ENCODE assay signal across 28 cellular contexts in genomic region chr4:126843492-126844067, GRCh38.
"Had no signal": no experiment of that assay in that cellular context is flagged by ENCODE, and none has a peak within 500 bp of the region (broad histone marks: within the 10 kb centered on the region; RNA-seq: fewer than 3 reads in every experiment).

No MANE protein-coding gene starts in this region.

- H3K27me3 ChIP-seq: esophagus muscularis mucosa, heart right ventricle, neural progenitor cell, sigmoid colon, tibial nerve, upper lobe of right lung, uterus had no signal

- H3K9ac ChIP-seq: neural progenitor cell had no signal

- H3K4me3 Mint-ChIP-seq: naive thymus-derived CD4-positive, alpha-beta T cell; nephron; neural progenitor cell; stimulated activated naive B cell treated with anti-CD40 and anti-IgM and Interleukin-4, amounts not matched to agents 10 μg/mL and 1 μg/mL and 100 μg/mL, for 72 hours; stimulated activated naive CD8-positive, alpha-beta T cell treated with anti-CD3 and anti-CD28 coated beads, Interleukin-15, Interleukin-2, amounts not matched to agents 100 ng/mL and 50 ng/mL, for 24 hours had no signal

- H3K9me3 Mint-ChIP-seq: neural progenitor cell had no signal

- H3K4me1 ChIP-seq: neural progenitor cell, prostate gland, sigmoid colon, tibial nerve, upper lobe of right lung, uterus had no signal

- H3K9me3 ChIP-seq: prostate gland, thoracic aorta, upper lobe of right lung, uterus had no signal

- H3K36me3 ChIP-seq: esophagus muscularis mucosa, heart right ventricle, neural progenitor cell, prostate gland, sigmoid colon, thoracic aorta, tibial nerve, upper lobe of right lung, uterus had no signal

- H3K36me3 Mint-ChIP-seq: naive thymus-derived CD4-positive, alpha-beta T cell; neural progenitor cell; stimulated activated naive B cell treated with anti-CD40 and anti-IgM and Interleukin-4, amounts not matched to agents 10 μg/mL and 1 μg/mL and 100 μg/mL, for 72 hours had no signal

- H3K4me1 Mint-ChIP-seq: naive thymus-derived CD4-positive, alpha-beta T cell; nephron; stimulated activated naive B cell treated with anti-CD40 and anti-IgM and Interleukin-4, amounts not matched to agents 10 μg/mL and 1 μg/mL and 100 μg/mL, for 72 hours had no signal

- H3K4me3 ChIP-seq: coronary artery, esophagus muscularis mucosa, heart right ventricle, lung, neural progenitor cell, prostate gland, sigmoid colon, thoracic aorta, tibial nerve, upper lobe of right lung, uterus had no signal

- H3K27ac ChIP-seq: coronary artery, esophagus muscularis mucosa, heart right ventricle, neural progenitor cell, prostate gland, sigmoid colon, thoracic aorta, tibial nerve, upper lobe of right lung, uterus had no signal

- ATAC-seq: heart right ventricle; left lobe of liver; naive thymus-derived CD4-positive, alpha-beta T cell; right cardiac atrium; stimulated activated naive B cell treated with anti-CD40 and anti-IgM and Interleukin-4, amounts not matched to agents 10 μg/mL and 1 μg/mL and 100 μg/mL, for 72 hours; upper lobe of right lung had no signal

- FAIRE-seq: endothelial cell of umbilical vein, islet of Langerhans had no signal

- H3K4me2 ChIP-seq: neural progenitor cell had no signal

- H2AFZ ChIP-seq: neural progenitor cell had no signal

- H3K27me3 Mint-ChIP-seq: naive thymus-derived CD4-positive, alpha-beta T cell; stimulated activated naive B cell treated with anti-CD40 and anti-IgM and Interleukin-4, amounts not matched to agents 10 μg/mL and 1 μg/mL and 100 μg/mL, for 72 hours; stimulated activated naive CD8-positive, alpha-beta T cell treated with anti-CD3 and anti-CD28 coated beads, Interleukin-15, Interleukin-2, amounts not matched to agents 100 ng/mL and 50 ng/mL, for 24 hours had no signal

- DNase-seq: dermis blood vessel endothelial cell; effector memory CD4-positive, alpha-beta T cell; foreskin melanocyte; glutamatergic neuron; heart right ventricle; hippocampal formation; mesenchymal stem cell; midbrain; naive thymus-derived CD4-positive, alpha-beta T cell; nucleus accumbens; sigmoid colon; stimulated activated CD4-positive, alpha-beta T cell treated with anti-CD3 and anti-CD28 coated beads, Interleukin-4, amount 100 ng/mL, for 4 hours; stimulated activated naive B cell treated with anti-CD40 and anti-IgM and Interleukin-4, amounts not matched to agents 10 μg/mL and 1 μg/mL and 100 μg/mL, for 72 hours; upper lobe of right lung; uterus had no signal

- H3K27ac Mint-ChIP-seq: naive thymus-derived CD4-positive, alpha-beta T cell; nephron; neural progenitor cell; stimulated activated naive B cell treated with anti-CD40 and anti-IgM and Interleukin-4, amounts not matched to agents 10 μg/mL and 1 μg/mL and 100 μg/mL, for 72 hours; stimulated activated naive CD8-positive, alpha-beta T cell treated with anti-CD3 and anti-CD28 coated beads, Interleukin-15, Interleukin-2, amounts not matched to agents 100 ng/mL and 50 ng/mL, for 24 hours had no signal
